In genomic region chr11:130908770-130909625, GRCh38 we compare ENCODE assay signal across 12 cellular contexts. TPM values are rescaled to one million over a fixed set of nuclear protein-coding genes. Genes with fewer than 3 reads are reported as not detected.
DNase-seq lines count a peak whose midpoint lies in the region; ATAC-seq and TF ChIP-seq lines count a peak whose summit lies in the region.
"Had no signal": no experiment of that assay in that cellular context is flagged by ENCODE, and none has a peak within 500 bp of the region (broad histone marks: within the 10 kb centered on the region; RNA-seq: fewer than 3 reads in every experiment).

No MANE protein-coding gene starts in this region.

- peaks cover 64% of the 10 kb centered on the region for H3F3A ChIP-seq in GM23248 (ENCODE audit: insufficient read depth)

- intact Hi-C loops in prostate gland (cut with DNase I): no loop called here
- intact Hi-C loops in left ventricle myocardium inferior (cut with micrococcal nuclease): no loop called here

- TF ChIP-seq CTCF in VCaP (conservative IDR thresholded peaks at IDR 0.05) (no peak), fibroblast of the aortic adventitia (IDR thresholded peaks at IDR 0.05; ENCODE audit: insufficient read depth, low read length) (no peak), retinal pigment epithelial cell (conservative IDR thresholded peaks at IDR 0.05; ENCODE audit: low read depth, low read length) (no peak), prostate gland (IDR thresholded peaks at IDR 0.05) (no peak), left ventricle myocardium inferior (IDR thresholded peaks at IDR 0.05; ENCODE audit: borderline replicate concordance) (no peak)

- 0 out of 2 replicates have a peak overlapping the region, but pooled peaks have one; percentile 14 for H3K4me3 ChIP-seq in GM23248
- H3K4me3 ChIP-seq in fibroblast of the aortic adventitia (ENCODE audit: low read depth, low read length): no peak overlapping the region
- no peak overlapping the region for H3K4me3 ChIP-seq in retinal pigment epithelial cell (ENCODE audit: low read length)
- H3K4me3 ChIP-seq in prostate gland: no peak overlapping the region
- no peak overlapping the region for H3K4me3 ChIP-seq in left ventricle myocardium inferior
- H3K4me3 ChIP-seq: Peyer's patch, tibial nerve had no signal

- H3K27me3 ChIP-seq in GM23248 (replicated peaks; ENCODE audit: insufficient read depth) (no peaks in the 10 kb centered on the region), prostate gland (replicated peaks; ENCODE audit: insufficient read depth) (no peaks in the 10 kb centered on the region), left ventricle myocardium inferior (ENCODE audit: low read depth) (no peaks in the 10 kb centered on the region)
- H3K27me3 ChIP-seq: Peyer's patch, tibial nerve had no signal

- H3K27ac ChIP-seq in GM23248: peak overlapping the region; percentile 86
- peak overlapping the region; percentile 35 for H3K27ac ChIP-seq in VCaP
- no peak overlapping the region for H3K27ac ChIP-seq in prostate gland
- H3K27ac ChIP-seq in left ventricle myocardium inferior (replicated peaks): no peak overlapping the region
- H3K27ac ChIP-seq: Peyer's patch, tibial nerve had no signal

- no peak for ATAC-seq in GM19035 (IDR thresholded peaks at IDR 0.05; ENCODE audit: unreplicated experiment)

- in situ Hi-C loops in GM23248 (cut with MboI): no loop called here

- H2AFZ ChIP-seq in GM23248: no peak overlapping the region

- H3K79me2 ChIP-seq in GM23248 (ENCODE audit: insufficient read depth): peaks cover 70% of the 10 kb centered on the region

- H3K9me3 ChIP-seq in GM23248 (ENCODE audit: low read depth): no peaks in the 10 kb centered on the region
- H3K9me3 ChIP-seq in prostate gland: no peaks in the 10 kb centered on the region
- no peaks in the 10 kb centered on the region for H3K9me3 ChIP-seq in left ventricle myocardium inferior (replicated peaks)
- H3K9me3 ChIP-seq: Peyer's patch, tibial nerve had no signal

- H3K4me1 ChIP-seq in GM23248 (ENCODE audit: insufficient read depth): peaks cover 33% of the 10 kb centered on the region
- H3K4me1 ChIP-seq in prostate gland (replicated peaks): no peaks in the 10 kb centered on the region
- peaks cover 47% of the 10 kb centered on the region for H3K4me1 ChIP-seq in left ventricle myocardium inferior

- 82 to 84% methylated on average over 4 of the region's 4 CpGs for WGBS in GM23248 (ENCODE audit: low coverage in 1 of 2, low lambda C conversion rate in 2 of 2, missing lambda C conversion rate in 2 of 2), 2 experiments
- 74% methylated on average over 4 of the region's 4 CpGs for WGBS in prostate gland

- H4K20me1 ChIP-seq in GM23248 (ENCODE audit: insufficient read depth): no peaks in the 10 kb centered on the region; the same call in 1 of the 2 replicates

- H3K9ac ChIP-seq in GM23248: peak overlapping the region; percentile 44

- DNase-seq in GM23248 (peak; percentile 92), fibroblast of the aortic adventitia (ENCODE audit: low read depth) (peak; percentile 81), retinal pigment epithelial cell (ENCODE audit: low read depth) (peak; percentile 70), SW480 (ENCODE audit: low spot score) (no peak), prostate gland (ENCODE audit: low spot score) (no peak), left ventricle myocardium inferior (no peak)
- DNase-seq: endodermal cell, left cardiac atrium, Peyer's patch had no signal

- H3K36me3 ChIP-seq in GM23248 (ENCODE audit: low read depth) (peaks cover 64% of the 10 kb centered on the region), prostate gland (peaks cover 0 to 15% of the 10 kb centered on the region in 2 donors), left ventricle myocardium inferior (peaks cover 79% of the 10 kb centered on the region)

- TF ChIP-seq POLR2A in prostate gland (IDR thresholded peaks at IDR 0.05): no peak

- peak overlapping the region; percentile 50 for H3K4me2 ChIP-seq in GM23248 (ENCODE audit: unreplicated experiment)

- H3K9me2 ChIP-seq in GM23248 (ENCODE audit: insufficient read depth): no peaks in the 10 kb centered on the region

RNA-seq across cellular contexts. Expression of gene SNX19, which starts 7.3 kb away (rescaled TPM):
- total RNA-seq in GM23248 (2014; rRNA removed; shearing (Covaris generic)): 81.9 and 96.4 TPM in 2 replicates
- 35.1 and 40.3 TPM in 2 replicates for polyA plus RNA-seq in GM23248 (2016; fragmentation: Nextera tagmentation; extraction: Ambion mirVana)
- total RNA-seq in fibroblast of the aortic adventitia (ENCODE audit: low replicate concordance) (122 and 133 TPM in 2 replicates), prostate gland (100 to 1,000 TPM in 1 of 2 donors, 10 to 100 TPM in 1; 87.7 to 115 TPM), left ventricle myocardium inferior (56.0 TPM)

Comparison
In these comparisons a context has a peak if more than half of its experiments do, and no peak if none do; other contexts are left out.
1. DNase-seq: peak in GM23248 (single experiment), fibroblast of the aortic adventitia (single experiment) and retinal pigment epithelial cell (single experiment); none in SW480 (single experiment), prostate gland (single experiment) and left ventricle myocardium inferior (single experiment).
2. H3K27ac ChIP-seq: peak in GM23248 (single experiment) and VCaP (single experiment); none in prostate gland (0 of 2) and left ventricle myocardium inferior (single experiment).